In the genomic region with DNA sequence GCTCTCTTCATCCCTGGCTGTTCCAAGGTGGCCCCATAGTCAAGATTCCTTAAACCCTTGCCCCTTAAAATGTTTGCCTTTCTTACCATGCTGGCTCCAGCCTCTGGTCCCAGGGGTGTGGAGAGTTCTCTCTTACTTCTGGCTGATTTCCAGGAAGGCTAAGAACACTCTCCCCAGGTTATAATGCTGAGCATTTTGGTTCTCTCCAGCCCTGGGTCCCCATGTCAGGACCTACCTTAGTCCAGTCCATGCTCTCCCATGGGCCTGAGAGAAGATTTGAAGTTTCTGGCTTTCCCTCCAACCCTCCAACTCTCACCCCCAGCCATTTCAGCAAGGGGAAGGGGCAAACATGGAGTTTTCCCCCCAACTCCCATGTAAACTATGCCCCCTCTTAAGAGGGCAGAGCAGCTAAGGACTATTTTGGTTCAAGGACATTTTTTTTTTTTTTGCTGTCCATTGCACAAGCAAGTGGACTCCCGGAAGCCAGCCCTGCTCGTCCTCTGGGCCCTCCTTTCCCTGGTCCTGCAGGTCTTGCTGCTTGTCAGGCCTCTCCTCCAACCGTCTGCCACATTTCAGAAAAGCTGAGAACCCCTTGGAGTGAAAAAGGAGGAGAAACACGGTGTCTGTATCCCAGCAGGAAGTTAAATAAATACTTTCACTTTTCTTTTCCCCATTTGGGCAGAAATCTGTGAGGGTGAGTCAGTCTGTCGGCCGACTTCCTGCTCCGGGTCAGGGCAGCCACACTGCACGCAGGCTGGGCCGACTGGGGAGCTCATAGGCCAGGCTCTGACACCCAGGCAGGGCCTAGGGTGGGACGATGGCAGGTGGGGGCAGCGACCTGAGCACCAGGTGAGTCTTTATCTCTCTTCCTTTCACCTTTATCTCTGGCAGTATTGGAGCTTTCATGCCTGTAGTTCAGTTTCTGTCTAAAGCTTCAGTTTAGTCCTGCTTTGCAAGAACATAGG, we compare ENCODE assay signal across 8 cellular contexts. TPM values are rescaled to one million over a fixed set of nuclear protein-coding genes. Genes with fewer than 3 reads are reported as not detected.
A peak's percentile ranks its signal among the peaks of the same experiment; 100 is the strongest.
DNase-seq lines count a peak whose midpoint lies in the region; ATAC-seq and TF ChIP-seq lines count a peak whose summit lies in the region.

A gene (plus strand): TSS at position 741 of the 965 bp plus-strand sequence. CDS start 77 bp downstream, at position 818.

- intact Hi-C loops in Right ventricle myocardium superior (cut with DNase I): no loop called here
- intact Hi-C loops in gastrocnemius medialis (cut with DNase I; ENCODE audit: low total_unique reads): loop anchor here (5.0 kb wide), 1 partner anchor 91 kb away; a partner anchor contains a TSS

- H3K27ac ChIP-seq in AG04450 (ENCODE audit: low read depth, low read length) (peak within 1 kb of the TSS; percentile 92), SJCRH30 (peak within 1 kb of the TSS; percentile 33), gastrocnemius medialis (peak within 1 kb of the TSS; percentile 54 to 77 (median 70))

- H3K9me3 ChIP-seq in AG04450 (ENCODE audit: control insufficient read depth, insufficient read depth, low read length): peaks cover 10% of the 10 kb centered on the region
- no peaks in the 10 kb centered on the region for H3K9me3 ChIP-seq in SJCRH30 (replicated peaks)
- no peaks in the 10 kb centered on the region for H3K9me3 ChIP-seq in gastrocnemius medialis

- peaks cover 8% of the 10 kb centered on the region; the same call in 1 of the 2 replicates for H3K4me1 ChIP-seq in SJCRH30
- H3K4me1 ChIP-seq in gastrocnemius medialis: peaks cover 5 to 26% of the 10 kb centered on the region in 2 donors

- CTCF ChIA-PET in AG04450 (lab: Charles Lee): interaction anchor here (0.7 to 1.7 kb wide), 3 partner anchors 167 to 318 kb away, joined by 3 to 5 read pairs (median 4); no protein-coding TSS in a partner anchor

- ATAC-seq in GM19043 (IDR thresholded peaks at IDR 0.05; ENCODE audit: low read depth, unreplicated experiment) (peak; percentile 85), HG03280 (IDR thresholded peaks at IDR 0.05; ENCODE audit: unreplicated experiment) (peak; percentile 86), Right ventricle myocardium superior (ENCODE audit: poor library complexity) (peak; percentile 95), gastrocnemius medialis (peak; percentile 45 to 72)

- TF ChIP-seq CTCF in AG04450 (IDR thresholded peaks at IDR 0.05; ENCODE audit: low read depth, low read length) (no peak), gastrocnemius medialis (IDR thresholded peaks at IDR 0.05 in 4 of 5, conservative IDR thresholded peaks at IDR 0.05 in 1 of 5) (no peak)

- peak within 1 kb of the TSS; percentile 70 for H3K4me3 ChIP-seq in AG04450 (ENCODE audit: low read depth, low read length)
- peak within 1 kb of the TSS; percentile 45 for H3K4me3 ChIP-seq in SJCRH30
- peak within 1 kb of the TSS; percentile 44 to 70 (median 53) for H3K4me3 ChIP-seq in gastrocnemius medialis

- TF ChIP-seq POLR2A in gastrocnemius medialis (IDR thresholded peaks at IDR 0.05): no peak

- no peaks in the 10 kb centered on the region for H3K27me3 ChIP-seq in AG04450 (ENCODE audit: control insufficient read depth, insufficient read depth, low read length)
- no peaks in the 10 kb centered on the region for H3K27me3 ChIP-seq in SJCRH30
- H3K27me3 ChIP-seq in gastrocnemius medialis: no peaks in the 10 kb centered on the region

- in situ Hi-C loops in gastrocnemius medialis (cut with MboI; ENCODE audit: low sequenced_read_pairs in 4 of 4): no loop called here

- DNase-seq in AG04450 (ENCODE audit: low read depth, low spot score) (peak; percentile 42), SJCRH30 (peak; percentile 52 to 62), Right ventricle myocardium superior (peak; percentile 86), gastrocnemius medialis (peak; percentile 29 to 64), NCI-H345 treated with DMSO at 0.1 percent for 48 hours (lab: John Stamatoyannopoulos, UW; ENCODE audit: unreplicated experiment) (no peak)
- peak; percentile 72 for DNase-seq in activated gamma-delta T cell treated with anti-CD3 and anti-CD28 coated beads, Interleukin-2, amount 50 U/mL, for 16 hours (ENCODE audit: low read depth)

- POLR2A ChIA-PET in AG04450 (lab: Yijun Ruan, JAX): interaction anchor here (0.6 to 1.3 kb wide), 3 partner anchors 21 to 119 kb away, joined by 3 to 5 read pairs (median 3); a partner anchor contains a TSS

- no peaks in the 10 kb centered on the region for H3K36me3 ChIP-seq in SJCRH30
- H3K36me3 ChIP-seq in gastrocnemius medialis: no peaks in the 10 kb centered on the region

RNA-seq across cellular contexts. Expression of the gene that starts here (rescaled TPM):
- 11.4 and 13.4 TPM in 2 replicates for polyA plus RNA-seq in AG04450 (2011; rRNA removed)
- 8.9 and 13.1 TPM in 2 replicates for polyA minus RNA-seq in AG04450 (2011; rRNA and poly(A)+ RNA removed)
- total RNA-seq in SJCRH30 (2014; rRNA removed; shearing (Covaris generic)): 2.9 and 3.7 TPM in 2 replicates
- total RNA-seq in Right ventricle myocardium superior: 5.5 TPM
- 10 to 100 TPM in 1 of 4 donors, 1 to 10 TPM in 3; 2.2 to 13.5 (median 3.8) TPM for total RNA-seq in gastrocnemius medialis

Comparison
In these comparisons a context has a peak if more than half of its experiments do, and no peak if none do; other contexts are left out.
1. H3K27ac ChIP-seq: peak in every context shown above with its lines; median percentile 92 in AG04450; 70 in gastrocnemius medialis; 33 in SJCRH30.